8 cellular contexts compared by ENCODE assay signal in genomic region chrX:130902783-130903613, GRCh38. TPM values are rescaled to one million over a fixed set of nuclear protein-coding genes. Genes with fewer than 3 reads are reported as not detected.
DNase-seq lines count a peak whose midpoint lies in the region; ATAC-seq, FAIRE-seq and TF ChIP-seq lines count a peak whose summit lies in the region.

A gene with protein sequence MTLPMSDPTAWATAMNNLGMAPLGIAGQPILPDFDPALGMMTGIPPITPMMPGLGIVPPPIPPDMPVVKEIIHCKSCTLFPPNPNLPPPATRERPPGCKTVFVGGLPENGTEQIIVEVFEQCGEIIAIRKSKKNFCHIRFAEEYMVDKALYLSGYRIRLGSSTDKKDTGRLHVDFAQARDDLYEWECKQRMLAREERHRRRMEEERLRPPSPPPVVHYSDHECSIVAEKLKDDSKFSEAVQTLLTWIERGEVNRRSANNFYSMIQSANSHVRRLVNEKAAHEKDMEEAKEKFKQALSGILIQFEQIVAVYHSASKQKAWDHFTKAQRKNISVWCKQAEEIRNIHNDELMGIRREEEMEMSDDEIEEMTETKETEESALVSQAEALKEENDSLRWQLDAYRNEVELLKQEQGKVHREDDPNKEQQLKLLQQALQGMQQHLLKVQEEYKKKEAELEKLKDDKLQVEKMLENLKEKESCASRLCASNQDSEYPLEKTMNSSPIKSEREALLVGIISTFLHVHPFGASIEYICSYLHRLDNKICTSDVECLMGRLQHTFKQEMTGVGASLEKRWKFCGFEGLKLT (minus strand): TSS chrX:130903209. CDS start chrX:130703216, 199,993 bp downstream.

- CTCF ChIA-PET in HepG2 (lab: Yijun Ruan, JAX; ENCODE audit: low intra/inter-chr PET ratio, low total read pairs): no interaction called here

- no peaks in the 10 kb centered on the region for H3K9me3 ChIP-seq in HepG2 (ENCODE audit: low read length)

- DNase-seq in C1 segment of cervical spinal cord (lab: John Stamatoyannopoulos, UW) (peak; percentile 28 to 98 (median 90)), NCI-H748 treated with DMSO at 0.1 percent for 48 hours (lab: John Stamatoyannopoulos, UW) (peak; percentile 95), dermis microvascular lymphatic vessel endothelial cell (ENCODE audit: low read depth in 2 of 2) (peak; percentile 92 to 95), HepG2 (ENCODE audit: low spot score) (peak; percentile 95)
- DNase-seq in activated CD4-positive, alpha-beta T cell treated with anti-CD3 and anti-CD28 coated beads, Interleukin-2, amount 50 U/mL, for 24 hours (ENCODE audit: low read depth in 1 of 2, low spot score in 1 of 2): peak; percentile 43 to 77
- peak; percentile 84 for DNase-seq in stimulated activated CD4-positive, alpha-beta T cell treated with anti-CD3 and anti-CD28 coated beads, Interleukin-4, amount 100 ng/mL, for 24 hours

- H3K36me3 ChIP-seq in HepG2 (replicated peaks in 1 of 2; ENCODE audit: control insufficient read depth in 1 of 2, insufficient read depth in 2 of 2, low read length in 2 of 2): no peaks in the 10 kb centered on the region

- no peak for TF ChIP-seq RAD21 in HepG2 (CRISPR knock-in tag; IDR thresholded peaks at IDR 0.05)

- BruUV-seq in HepG2 (replicated peaks; lab: Mats Ljungman, UMichigan): no TSS peak

- TF ChIP-seq EP300 in HepG2 (IDR thresholded peaks at IDR 0.05; ENCODE audit: low read depth in 2 of 2, low read length in 2 of 2) (no peak), HepG2 (CRISPR knock-in tag; IDR thresholded peaks at IDR 0.05; ENCODE audit: borderline replicate concordance) (no peak)

- no peaks in the 10 kb centered on the region for H3K79me2 ChIP-seq in HepG2 (ENCODE audit: insufficient read depth, low read length)

- peak; percentile 95 for ATAC-seq in GM19372 (IDR thresholded peaks at IDR 0.05; ENCODE audit: low read depth, unreplicated experiment)
- peak; percentile 96 for ATAC-seq in HG03558 (IDR thresholded peaks at IDR 0.05; ENCODE audit: extremely low read depth, unreplicated experiment)
- peak; percentile 99 for ATAC-seq in HepG2

- POLR2A ChIA-PET in HepG2 (lab: Yijun Ruan, JAX): interaction anchor here (1.0 kb wide), 1 partner anchor 223 kb away, joined by 3 read pairs; no protein-coding TSS in a partner anchor

- H3K27me3 ChIP-seq in HepG2 (ENCODE audit: control insufficient read depth in 1 of 2, insufficient read depth in 2 of 2, low read length in 2 of 2): no peaks in the 10 kb centered on the region

- intact Hi-C loops in HepG2 (cut with micrococcal nuclease; ENCODE audit: unreplicated experiment): no loop called here

- in situ Hi-C loops in HepG2 (cut with HindIII; ENCODE audit: extremely low pct_ligation_motif_present, low pct_unique_long_range_greater_than_20kb): no loop called here

- 0% methylated on average over 14 of the region's 50 CpGs for WGBS in HepG2 (ENCODE audit: low lambda C conversion rate)

- no peaks in the 10 kb centered on the region for H4K20me1 ChIP-seq in HepG2 (ENCODE audit: insufficient read depth, low read length)

- H3K4me2 ChIP-seq in HepG2 (ENCODE audit: low read depth, low read length): peak within 1 kb of the TSS; percentile 74

- no peak for TF ChIP-seq CTCF in HepG2 (CRISPR knock-in tag; IDR thresholded peaks at IDR 0.05)

- peaks cover 20% of the 10 kb centered on the region for H3K4me1 ChIP-seq in HepG2 (ENCODE audit: insufficient read depth, low read length)

- no peak within 1 kb of the TSS for H2AFZ ChIP-seq in HepG2 (ENCODE audit: low read length)

- FAIRE-seq in HepG2 (lab: Jason Lieb, UNC): peak; percentile 99

- H3K4me3 ChIP-seq in HepG2 (replicated peaks in 1 of 3; ENCODE audit: insufficient read depth in 1 of 3, low read depth in 2 of 3, low read length in 3 of 3): peak within 1 kb of the TSS; percentile 67 to 78 (median 73)

- H3K9ac ChIP-seq in HepG2 (ENCODE audit: insufficient read depth, low read depth, low read length): peak within 1 kb of the TSS; percentile 84

- H3K27ac ChIP-seq in HepG2 (ENCODE audit: extremely low read length, insufficient read depth, low read length): peak within 1 kb of the TSS; percentile 78

- TF ChIP-seq POLR2A in HepG2 (IDR thresholded peaks at IDR 0.05; ENCODE audit: insufficient read depth in 1 of 2, low read depth in 2 of 2, low read length in 2 of 2): peak; percentile 65 to 83; a peak in 3 of 4 replicates

TF ChIP-seq in HepG2, 621 proteins besides CTCF, POLR2A, EP300 and RAD21 (continues in another document):
- TF ChIP-seq PHB2 (IDR thresholded peaks at IDR 0.05; ENCODE audit: partially characterized antibody): no peak
- no peak for TF ChIP-seq THAP8 (CRISPR knock-in tag; IDR thresholded peaks at IDR 0.05; ENCODE audit: borderline replicate concordance)
- peak; percentile 99 for TF ChIP-seq ZFX (CRISPR knock-in tag; IDR thresholded peaks at IDR 0.05; ENCODE audit: low read depth)
- TF ChIP-seq CCDC6 (CRISPR knock-in tag; IDR thresholded peaks at IDR 0.05): no peak
- no peak for TF ChIP-seq ZC3H4 (CRISPR knock-in tag; IDR thresholded peaks at IDR 0.05; ENCODE audit: borderline replicate concordance)
- no peak for TF ChIP-seq HMG20A (CRISPR knock-in tag; IDR thresholded peaks at IDR 0.05; ENCODE audit: borderline replicate concordance)
- TF ChIP-seq, protein P1, sequence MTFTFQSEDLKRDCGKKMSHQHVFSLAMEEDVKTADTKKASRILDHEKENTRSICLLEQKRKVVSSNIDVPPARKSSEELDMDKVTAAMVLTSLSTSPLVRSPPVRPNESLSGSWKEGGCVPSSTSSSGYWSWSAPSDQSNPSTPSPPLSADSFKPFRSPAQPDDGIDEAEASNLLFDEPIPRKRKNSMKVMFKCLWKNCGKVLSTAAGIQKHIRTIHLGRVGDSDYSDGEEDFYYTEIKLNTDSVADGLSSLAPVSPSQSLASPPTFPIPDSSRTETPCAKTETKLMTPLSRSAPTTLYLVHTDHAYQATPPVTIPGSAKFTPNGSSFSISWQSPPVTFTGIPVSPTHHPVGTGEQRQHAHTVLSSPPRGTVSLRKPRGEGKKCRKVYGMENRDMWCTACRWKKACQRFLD (CRISPR knock-in tag; IDR thresholded peaks at IDR 0.05; ENCODE audit: borderline replicate concordance): no peak
- no peak for TF ChIP-seq MIXL1 (CRISPR knock-in tag; IDR thresholded peaks at IDR 0.05)

RNA-seq across cellular contexts. Expression of the gene that starts here (rescaled TPM):
- total RNA-seq in dermis microvascular lymphatic vessel endothelial cell: 10.7 and 12.3 TPM in 2 replicates
- 8.5 and 17.4 TPM in 2 replicates for total RNA-seq in HepG2 (2016; rRNA removed; fragmentation: Illumina TruSeq; extraction: Trizol)
- total RNA-seq in HepG2 (2016; cell fraction: cytosol; rRNA removed; fragmentation: Illumina TruSeq; extraction: Trizol; ENCODE audit: low read depth): 1.7 and 1.9 TPM in 2 replicates
- 9.8 and 13.8 TPM in 2 replicates for total RNA-seq in HepG2 (2016; cell fraction: insoluble cytoplasmic fraction; rRNA removed; fragmentation: Illumina TruSeq; extraction: Trizol)
- total RNA-seq in HepG2 (2016; cell fraction: membrane; rRNA removed; fragmentation: Illumina TruSeq; extraction: Trizol): 6.7 and 7.0 TPM in 2 replicates
- 4.9 and 5.3 TPM in 2 replicates for total RNA-seq in HepG2 (2016; cell fraction: nucleus; rRNA removed; fragmentation: Illumina TruSeq; extraction: Trizol)
- 4.9 and 5.9 TPM in 2 replicates for polyA plus RNA-seq in HepG2 (2011; rRNA removed)
- polyA plus RNA-seq in HepG2 (2011; cell fraction: cytosol; rRNA removed): 3.0 and 3.7 TPM in 2 replicates
- polyA plus RNA-seq in HepG2 (2011; cell fraction: nucleus; rRNA removed): 1.5 and 2.0 TPM in 2 replicates
- 3.7 and 5.0 TPM in 2 replicates for polyA plus RNA-seq in HepG2 (2012)
- polyA plus RNA-seq in HepG2 (2016; cell fraction: cytosol; fragmentation: Illumina TruSeq; extraction: Trizol; ENCODE audit: low read depth): 1.1 and 1.5 TPM in 2 replicates
- 12.7 and 16.0 TPM in 2 replicates for polyA plus RNA-seq in HepG2 (2016; cell fraction: insoluble cytoplasmic fraction; fragmentation: Illumina TruSeq; extraction: Trizol; ENCODE audit: low read depth)
- 4.3 and 4.7 TPM in 2 replicates for polyA plus RNA-seq in HepG2 (2016; cell fraction: membrane; fragmentation: Illumina TruSeq; extraction: Trizol; ENCODE audit: low read depth)
- polyA plus RNA-seq in HepG2 (2016; cell fraction: nucleus; fragmentation: Illumina TruSeq; extraction: Trizol; ENCODE audit: insufficient read depth, low read depth): 5.6 and 6.8 TPM in 2 replicates
- polyA minus RNA-seq in HepG2 (2011; rRNA and poly(A)+ RNA removed; ENCODE audit: low replicate concordance): 2.7 and 8.9 TPM in 2 replicates
- polyA minus RNA-seq in HepG2 (2011; cell fraction: cytosol; rRNA and poly(A)+ RNA removed): 3.9 and 4.8 TPM in 2 replicates
- polyA minus RNA-seq in HepG2 (2011; cell fraction: nucleus; rRNA and poly(A)+ RNA removed): 4.2 and 4.7 TPM in 2 replicates

Comparison
In these comparisons a context has a peak if more than half of its experiments do, and no peak if none do; other contexts are left out.
1. Peak in every context shown above with its lines: DNase-seq, ATAC-seq, H3K4me3 ChIP-seq and H3K27ac ChIP-seq.